8 cellular contexts compared by ENCODE assay signal in genomic region chr3:99172736-99173657, GRCh38.
A peak's percentile ranks its signal among the peaks of the same experiment; 100 is the strongest.
DNase-seq lines count a peak whose midpoint lies in the region; ATAC-seq lines count a peak whose summit lies in the region.

No MANE protein-coding gene starts in this region.

- peak; percentile 62 for DNase-seq in ACHN
- peak; percentile 70 for DNase-seq in GM03348 (ENCODE audit: low spot score)
- DNase-seq in NCI-H146 treated with DMSO at 0.1 percent for 48 hours (lab: John Stamatoyannopoulos, UW; ENCODE audit: unreplicated experiment) = peak; percentile 21
- peak; percentile 25 to 43 for DNase-seq in activated CD4-positive, alpha-beta T cell treated with anti-CD3 and anti-CD28 coated beads, Interleukin-2, amount 50 U/mL, for 48 hours
- DNase-seq in left ventricle myocardium superior = no peak
- DNase-seq in smooth muscle cell of the brain vasculature (ENCODE audit: low read depth, low spot score) = peak; percentile 45
- no peak for DNase-seq in NCI-H2107 (lab: John Stamatoyannopoulos, UW)

- ATAC-seq in HG02623 (IDR thresholded peaks at IDR 0.05; ENCODE audit: unreplicated experiment) (peak; percentile 71), left ventricle myocardium superior (peak; percentile 26)

- in situ Hi-C loops in ACHN (cut with HindIII; ENCODE audit: low pct_ligation_motif_present, low pct_unique_long_range_greater_than_20kb, low sequenced_read_pairs) = no loop called here

- intact Hi-C loops in left ventricle myocardium superior (cut with micrococcal nuclease) = no loop called here

Comparison
In these comparisons a context has a peak if more than half of its experiments do, and no peak if none do; other contexts are left out.
1. DNase-seq: peak in ACHN (single experiment), GM03348 (single experiment), NCI-H146 treated with DMSO at 0.1 percent for 48 hours (single experiment), activated CD4-positive, alpha-beta T cell treated with anti-CD3 and anti-CD28 coated beads, Interleukin-2, amount 50 U/mL, for 48 hours (2 of 2) and smooth muscle cell of the brain vasculature (single experiment); none in left ventricle myocardium superior (single experiment) and NCI-H2107 (single experiment).